ENCODE assay signal across 10 cellular contexts in genomic region chr17:27380551-27380950, GRCh38.
A peak's percentile ranks its signal among the peaks of the same experiment; 100 is the strongest.
DNase-seq lines count a peak whose midpoint lies in the region; ATAC-seq, FAIRE-seq and TF ChIP-seq lines count a peak whose summit lies in the region.
"Had no signal": no experiment of that assay in that cellular context is flagged by ENCODE, and none has a peak within 500 bp of the region (broad histone marks: within the 10 kb centered on the region; RNA-seq: fewer than 3 reads in every experiment).

No MANE protein-coding gene starts in this region.

- intact Hi-C loops in Calu3 (cut with micrococcal nuclease; ENCODE audit: unreplicated experiment) (no loop called here), kidney (cut with DNase I) (loop anchor here (10.0 kb wide), 1 partner anchor 74 kb away; the partner anchor contains the start of gene KSR1)

- FAIRE-seq in kidney (lab: Jason Lieb, UNC), result no peak

- peak overlapping the region; percentile 65 for H3K4me3 Mint-ChIP-seq in Calu3 (ENCODE audit: low read depth, unreplicated experiment)
- H3K4me3 Mint-ChIP-seq: activated T-cell treated with anti-CD3 and anti-CD28 coated beads, Interleukin-2, amount 50 U/mL, for 4 hours had no signal

- H3K27me3 Mint-ChIP-seq in Calu3 (ENCODE audit: unreplicated experiment), result no peaks in the 10 kb centered on the region

- no peak for ATAC-seq in HG02763 (IDR thresholded peaks at IDR 0.05; ENCODE audit: unreplicated experiment)
- no peak for ATAC-seq in GM18517 (IDR thresholded peaks at IDR 0.05; ENCODE audit: unreplicated experiment)

- no peaks in the 10 kb centered on the region for H3K9me3 Mint-ChIP-seq in Calu3 (ENCODE audit: low read depth, unreplicated experiment)
- H3K9me3 Mint-ChIP-seq: activated T-cell treated with anti-CD3 and anti-CD28 coated beads, Interleukin-2, amount 50 U/mL, for 4 hours had no signal

- BruUV-seq in Calu3 (replicated peaks; lab: Mats Ljungman, UMichigan), result no TSS peak

- peak overlapping the region; percentile 2 for H3K27ac Mint-ChIP-seq in Calu3 (ENCODE audit: unreplicated experiment)

- peak overlapping the region in 1 of 2 donors; percentile 69 for H3K27ac ChIP-seq in kidney (ENCODE audit: low read depth in 2 of 2, low read length in 2 of 2)

- H3K36me3 ChIP-seq in adipocyte (ENCODE audit: control insufficient read depth, insufficient read depth, low read length, severe bottlenecking) (no peaks in the 10 kb centered on the region), kidney (ENCODE audit: control insufficient read depth in 1 of 2, insufficient read depth in 2 of 2, low read length in 2 of 2) (no peaks in the 10 kb centered on the region), skeletal muscle satellite cell (ENCODE audit: insufficient read depth, low read length) (no peaks in the 10 kb centered on the region)

- H3K9ac ChIP-seq in adipocyte (ENCODE audit: low read length) (peak overlapping the region; percentile 22), kidney (ENCODE audit: low read length in 2 of 2) (peak overlapping the region; percentile 33 to 47), skeletal muscle satellite cell (ENCODE audit: low read depth, low read length) (peak overlapping the region; percentile 64)

- TF ChIP-seq CTCF in Calu3 (IDR thresholded peaks at IDR 0.05; ENCODE audit: unreplicated experiment) (no peak), kidney (IDR thresholded peaks at IDR 0.05; ENCODE audit: borderline replicate concordance, extremely low read depth, insufficient read depth) (no peak), GM10266 (IDR thresholded peaks at IDR 0.05; ENCODE audit: control insufficient read depth, insufficient read depth, low read depth, missing control alignments) (no peak)

- H3K4me3 ChIP-seq in adipocyte (ENCODE audit: low read length) (peak overlapping the region; percentile 71), kidney (ENCODE audit: low read length in 2 of 2) (peak overlapping the region in 1 of 2 donors; percentile 48), skeletal muscle satellite cell (ENCODE audit: low read length) (peak overlapping the region; percentile 36)

- H3K4me1 Mint-ChIP-seq in Calu3 (ENCODE audit: low read depth, unreplicated experiment), result peaks cover 27% of the 10 kb centered on the region

- H3K36me3 Mint-ChIP-seq in Calu3 (ENCODE audit: insufficient read depth, unreplicated experiment), result peaks cover 5% of the 10 kb centered on the region

- no peak for DNase-seq in Calu3
- DNase-seq in adipocyte (ENCODE audit: low read depth), result no peak
- no peak for DNase-seq in kidney
- no peak for DNase-seq in GM10266 (ENCODE audit: extremely low spot score)
- DNase-seq in COR-L47 (lab: John Stamatoyannopoulos, UW), result no peak
- DNase-seq: NCI-H510A had no signal

- H3K9me3 ChIP-seq in adipocyte (ENCODE audit: control insufficient read depth, low read length), result no peaks in the 10 kb centered on the region
- no peaks in the 10 kb centered on the region for H3K9me3 ChIP-seq in kidney (ENCODE audit: control insufficient read depth in 1 of 2, low read length in 2 of 2)
- H3K9me3 ChIP-seq in skeletal muscle satellite cell (replicated peaks; ENCODE audit: low read length), result no peaks in the 10 kb centered on the region

- CTCF ChIA-PET in Calu3 (lab: Charles Lee), result interaction anchor here (0.7 to 1.3 kb wide), 2 partner anchors 26 to 48 kb away, joined by 3 to 4 read pairs; no protein-coding TSS in a partner anchor

- H3K27me3 ChIP-seq in adipocyte (replicated peaks; ENCODE audit: control insufficient read depth, insufficient read depth, low read length) (peaks cover 7% of the 10 kb centered on the region), skeletal muscle satellite cell (ENCODE audit: control insufficient read depth, insufficient read depth, low read length) (peaks cover 8% of the 10 kb centered on the region)

- H3K4me2 ChIP-seq in skeletal muscle satellite cell (ENCODE audit: low read length), result peak overlapping the region; percentile 78

- peaks cover 36% of the 10 kb centered on the region for H3K4me1 ChIP-seq in adipocyte (ENCODE audit: control insufficient read depth, insufficient read depth, low read length)
- peaks cover 7 to 13% of the 10 kb centered on the region in 2 donors for H3K4me1 ChIP-seq in kidney (ENCODE audit: control insufficient read depth in 1 of 2, insufficient read depth in 1 of 2, low read depth in 1 of 2, low read length in 2 of 2)
- peaks cover 49% of the 10 kb centered on the region for H3K4me1 ChIP-seq in skeletal muscle satellite cell (ENCODE audit: control insufficient read depth, insufficient read depth, low read length)
